34 cellular contexts compared by ENCODE assay signal in genomic region chr10:34578468-34578867, GRCh38.
"Had no signal": no experiment of that assay in that cellular context is flagged by ENCODE, and none has a peak within 500 bp of the region (broad histone marks: within the 10 kb centered on the region; RNA-seq: fewer than 3 reads in every experiment).

No MANE protein-coding gene starts in this region.

- H3K4me3 ChIP-seq: adrenal gland, body of pancreas, breast epithelium had no signal

- H3K27me3 ChIP-seq: adrenal gland, body of pancreas, brain microvascular endothelial cell, breast epithelium had no signal

- DNase-seq: activated CD4-positive, alpha-beta memory T cell treated with anti-CD3 and anti-CD28 coated beads, Interleukin-2, amount 10 ng/mL, durations not matched to agents 7 days and 5 days; activated CD4-positive, alpha-beta T cell treated with anti-CD3 and anti-CD28 coated beads for 1 hour; activated CD4-positive, alpha-beta T cell treated with anti-CD3 and anti-CD28 coated beads for 36 hours; activated CD4-positive, alpha-beta T cell treated with anti-CD3 and anti-CD28 coated beads for 48 hours; activated CD4-positive, alpha-beta T cell treated with anti-CD3 and anti-CD28 coated beads, Interleukin-2, amount 10 ng/mL, durations not matched to agents 7 days and 5 days; activated CD4-positive, alpha-beta T cell treated with anti-CD3 and anti-CD28 coated beads, Interleukin-2, amount 50 U/mL, for 48 hours; activated CD4-positive, CD25-positive, alpha-beta regulatory T cell; activated CD8-positive, alpha-beta memory T cell treated with anti-CD3 and anti-CD28 coated beads for 24 hours; activated CD8-positive, alpha-beta memory T cell treated with anti-CD3 and anti-CD28 coated beads, Interleukin-2, amount 10 ng/mL, durations not matched to agents 7 days and 5 days; activated CD8-positive, alpha-beta memory T cell treated with anti-CD3 and anti-CD28 coated beads, Interleukin-2, amount 50 U/mL, for 48 hours; activated CD8-positive, alpha-beta T cell treated with anti-CD3 and anti-CD28 coated beads, Interleukin-2, amount 10 ng/mL, durations not matched to agents 7 days and 5 days; activated effector memory CD4-positive, alpha-beta T cell treated with Interleukin-2 at 50 U/mL for 16 hours; activated gamma-delta T cell; activated naive CD4-positive, alpha-beta T cell; activated naive CD4-positive, alpha-beta T cell treated with anti-CD3 and anti-CD28 coated beads for 36 hours; activated naive CD4-positive, alpha-beta T cell treated with anti-CD3 and anti-CD28 coated beads, Interleukin-2, amount 50 U/mL, for 16 hours; activated naive CD8-positive, alpha-beta T cell treated with anti-CD3 and anti-CD28 coated beads for 36 hours; activated T-cell treated with anti-CD3 and anti-CD28 coated beads, Interleukin-2, amount 50 U/mL, for 24 hours; activated T-cell treated with anti-CD3 and anti-CD28 coated beads, Interleukin-2, amount 50 U/mL, for 48 hours; adrenal gland; amniotic stem cell; aorta; body of pancreas; brain microvascular endothelial cell; central memory CD4-positive, alpha-beta T cell; T-helper 1 cell; T-helper 2 cell; T-helper 9 cell had no signal

- ATAC-seq: activated CD4-positive, alpha-beta T cell treated with anti-CD3 and anti-CD28 coated beads for 36 hours; activated CD4-positive, CD25-positive, alpha-beta regulatory T cell treated with anti-CD3 and anti-CD28 coated beads, Interleukin-2, amount 50 U/mL, for 24 hours; activated CD8-positive, alpha-beta memory T cell treated with anti-CD3 and anti-CD28 coated beads, Interleukin-2, amount 10 ng/mL, durations not matched to agents 7 days and 5 days; activated CD8-positive, alpha-beta T cell treated with anti-CD3 and anti-CD28 coated beads, Interleukin-2, amount 10 ng/mL, durations not matched to agents 7 days and 5 days; activated naive CD4-positive, alpha-beta T cell treated with anti-CD3 and anti-CD28 coated beads, Interleukin-2, amount 50 U/mL, for 72 hours; body of pancreas had no signal

- H3K36me3 ChIP-seq: adrenal gland, brain microvascular endothelial cell, breast epithelium had no signal

- H3K27ac ChIP-seq: adrenal gland, body of pancreas, brain microvascular endothelial cell, breast epithelium, VCaP had no signal

- H3K4me1 ChIP-seq: breast epithelium had no signal

- FAIRE-seq: astrocyte, TTC549 had no signal

- H3K9me3 ChIP-seq: adrenal gland, body of pancreas, breast epithelium had no signal
